In the genomic region with DNA sequence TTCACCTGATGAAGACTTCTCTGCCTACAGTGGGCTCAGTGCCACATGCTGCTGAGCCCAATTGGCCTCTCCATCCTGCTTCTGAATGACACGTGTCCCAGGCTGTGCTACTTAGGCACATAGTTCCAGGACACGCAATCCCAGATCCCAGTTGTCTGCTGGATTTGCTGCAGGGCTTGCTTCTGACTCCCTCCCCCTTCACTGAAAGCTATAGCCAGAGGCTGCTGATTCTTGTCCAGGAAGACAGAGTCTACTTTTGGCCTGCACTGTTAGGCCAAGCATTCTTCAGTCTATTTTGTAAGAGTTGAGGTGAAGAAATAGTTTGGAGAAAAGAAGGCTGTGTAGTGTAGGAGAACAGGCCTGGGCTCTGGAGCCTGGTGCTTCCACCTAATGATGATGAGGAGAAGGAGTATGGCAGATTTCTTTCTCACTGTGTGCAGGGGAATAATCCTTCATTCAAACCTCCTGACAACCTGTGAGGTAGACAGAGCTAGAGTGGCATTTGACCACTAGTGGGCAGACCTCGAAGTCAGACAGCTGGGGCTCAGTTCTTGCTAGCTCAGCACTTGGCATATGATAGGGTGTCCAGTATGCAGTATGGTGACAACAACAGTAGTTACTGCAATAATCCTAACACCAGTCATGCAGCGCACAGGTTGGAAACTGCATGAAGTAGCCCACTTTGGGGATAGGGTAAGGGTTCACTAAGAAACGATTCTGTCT, we compare ENCODE assay signal across 8 cellular contexts. TPM values are rescaled to one million over a fixed set of nuclear protein-coding genes. Genes with fewer than 3 reads are reported as not detected.
DNase-seq lines count a peak whose midpoint lies in the region; ATAC-seq and TF ChIP-seq lines count a peak whose summit lies in the region.

No MANE protein-coding gene starts in this region.

- POLR2A ChIA-PET in CD4-positive, alpha-beta T cell (lab: Charles Lee): no interaction called here

- no peaks in the 10 kb centered on the region for H3K9me3 Mint-ChIP-seq in stimulated activated memory B cell treated with anti-CD40 and anti-IgM and Interleukin-4, amounts not matched to agents 10 μg/mL and 1 μg/mL and 100 μg/mL, for 72 hours
- H3K9me3 Mint-ChIP-seq in CD4-positive, alpha-beta T cell: no peaks in the 10 kb centered on the region

- H3K36me3 ChIP-seq in BE2C: no peaks in the 10 kb centered on the region
- H3K36me3 ChIP-seq in SJCRH30: no peaks in the 10 kb centered on the region

- CTCF ChIA-PET in CD4-positive, alpha-beta T cell (lab: Charles Lee): no interaction called here

- no peak overlapping the region for H3K4me3 Mint-ChIP-seq in stimulated activated memory B cell treated with anti-CD40 and anti-IgM and Interleukin-4, amounts not matched to agents 10 μg/mL and 1 μg/mL and 100 μg/mL, for 72 hours
- no peak overlapping the region for H3K4me3 Mint-ChIP-seq in CD4-positive, alpha-beta T cell

- H3K27ac Mint-ChIP-seq in stimulated activated memory B cell treated with anti-CD40 and anti-IgM and Interleukin-4, amounts not matched to agents 10 μg/mL and 1 μg/mL and 100 μg/mL, for 72 hours: no peak overlapping the region
- no peak overlapping the region for H3K27ac Mint-ChIP-seq in CD4-positive, alpha-beta T cell

- H3K4me3 ChIP-seq in BE2C (ENCODE audit: low read depth, low read length) (no peak overlapping the region), SJCRH30 (no peak overlapping the region)

- no peaks in the 10 kb centered on the region for H3K9me3 ChIP-seq in BE2C
- H3K9me3 ChIP-seq in SJCRH30 (replicated peaks): no peaks in the 10 kb centered on the region
- H3K9me3 ChIP-seq in CD4-positive, alpha-beta T cell (ENCODE audit: control insufficient read depth, low read length): no peaks in the 10 kb centered on the region

- H3K4me1 ChIP-seq in BE2C (no peaks in the 10 kb centered on the region; the same call in 1 of the 2 replicates), SJCRH30 (peaks cover 9% of the 10 kb centered on the region; the same call in 1 of the 2 replicates)

- intact Hi-C loops in CD4-positive, alpha-beta T cell (cut with DNase I, micrococcal nuclease): no loop called here
- intact Hi-C loops in head of caudate nucleus (cut with DNase I): no loop called here

- no peak overlapping the region for H3K27ac ChIP-seq in SJCRH30
- no peak overlapping the region for H3K27ac ChIP-seq in CD4-positive, alpha-beta T cell (ENCODE audit: low read depth, low read length)

- H3K27me3 Mint-ChIP-seq in stimulated activated memory B cell treated with anti-CD40 and anti-IgM and Interleukin-4, amounts not matched to agents 10 μg/mL and 1 μg/mL and 100 μg/mL, for 72 hours: no peaks in the 10 kb centered on the region
- H3K27me3 Mint-ChIP-seq in CD4-positive, alpha-beta T cell: no peaks in the 10 kb centered on the region

- H3K36me3 Mint-ChIP-seq in stimulated activated memory B cell treated with anti-CD40 and anti-IgM and Interleukin-4, amounts not matched to agents 10 μg/mL and 1 μg/mL and 100 μg/mL, for 72 hours: no peaks in the 10 kb centered on the region
- H3K36me3 Mint-ChIP-seq in CD4-positive, alpha-beta T cell (ENCODE audit: low read depth): no peaks in the 10 kb centered on the region

- peak; percentile 85 for TF ChIP-seq CTCF in BE2C (IDR thresholded peaks at IDR 0.05; ENCODE audit: low read depth, low read length)
- TF ChIP-seq CTCF in CD4-positive, alpha-beta T cell (IDR thresholded peaks at IDR 0.05): no peak

- ATAC-seq in GM18868 (IDR thresholded peaks at IDR 0.05; ENCODE audit: unreplicated experiment): peak; percentile 56
- peak; percentile 67 for ATAC-seq in stimulated activated memory B cell treated with anti-CD40 and anti-IgM and Interleukin-4, amounts not matched to agents 10 μg/mL and 1 μg/mL and 100 μg/mL, for 72 hours
- ATAC-seq in CD4-positive, alpha-beta T cell (ENCODE audit: poor library complexity): no peak

- no peaks in the 10 kb centered on the region for H3K4me1 Mint-ChIP-seq in stimulated activated memory B cell treated with anti-CD40 and anti-IgM and Interleukin-4, amounts not matched to agents 10 μg/mL and 1 μg/mL and 100 μg/mL, for 72 hours
- H3K4me1 Mint-ChIP-seq in CD4-positive, alpha-beta T cell (ENCODE audit: low read depth): no peaks in the 10 kb centered on the region

- H3K27me3 ChIP-seq in BE2C (no peaks in the 10 kb centered on the region), SJCRH30 (no peaks in the 10 kb centered on the region)
- H3K27me3 ChIP-seq in CD4-positive, alpha-beta T cell (ENCODE audit: control insufficient read depth, insufficient read depth, low read length): no peaks in the 10 kb centered on the region

- DNase-seq in BE2C: peak; percentile 46
- peak; percentile 22 to 41 for DNase-seq in SJCRH30
- DNase-seq in germinal center (ENCODE audit: low spot score): peak; percentile 22
- DNase-seq in CD4-positive, alpha-beta T cell: no peak
- no peak for DNase-seq in head of caudate nucleus
- DNase-seq in DMS114 treated with DMSO at 0.1 percent for 48 hours (lab: John Stamatoyannopoulos, UW; ENCODE audit: unreplicated experiment): no peak

RNA-seq across cellular contexts. Expression of a gene that starts 19.5 kb away (rescaled TPM):
- not detected for polyA plus RNA-seq in BE2C (2012; ENCODE audit: insufficient read depth, insufficient read length, low read depth)
- total RNA-seq in SJCRH30 (2014; rRNA removed; shearing (Covaris generic)): 0.06 TPM in 1 of 2 replicates, not detected in the other
- not detected for total RNA-seq in CD4-positive, alpha-beta T cell

RNA-seq across cellular contexts. Expression of a gene that starts 34.0 kb away (rescaled TPM):
- polyA plus RNA-seq in BE2C (2012; ENCODE audit: insufficient read depth, insufficient read length, low read depth): not detected
- not detected in 2 replicates for total RNA-seq in SJCRH30 (2014; rRNA removed; shearing (Covaris generic))
- total RNA-seq in CD4-positive, alpha-beta T cell: not detected

Comparison
In these comparisons a context has a peak if more than half of its experiments do, and no peak if none do; other contexts are left out.
1. DNase-seq: peak in BE2C (single experiment), SJCRH30 (2 of 2) and germinal center (single experiment); none in CD4-positive, alpha-beta T cell (0 of 10), head of caudate nucleus (0 of 42) and DMS114 treated with DMSO at 0.1 percent for 48 hours (single experiment).